In the genomic region with DNA sequence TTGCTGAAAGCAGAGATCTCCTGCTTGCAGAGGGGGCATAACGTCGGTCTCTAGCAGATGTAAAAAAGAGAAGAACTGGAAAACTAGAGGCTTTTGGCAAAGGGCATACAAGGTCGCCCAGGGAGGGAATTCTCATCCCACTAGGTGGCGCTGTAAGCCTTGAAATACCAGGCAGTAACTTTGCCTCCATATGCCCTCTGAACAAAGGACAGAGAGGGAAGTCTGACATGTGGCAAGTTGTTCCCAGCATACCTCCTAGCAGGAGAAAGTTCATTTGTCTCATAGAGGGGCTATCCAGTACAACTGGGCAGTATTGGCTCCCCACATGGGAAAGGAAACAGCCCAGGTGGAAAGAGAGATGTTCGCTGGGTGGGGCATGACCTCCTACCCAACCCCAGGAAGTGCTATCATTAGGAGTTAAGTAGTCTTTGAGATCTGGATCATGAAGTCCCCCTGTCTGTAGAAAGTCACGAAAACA, we compare ENCODE assay signal across 8 cellular contexts. TPM values are rescaled to one million over a fixed set of nuclear protein-coding genes. Genes with fewer than 3 reads are reported as not detected.
DNase-seq lines count a peak whose midpoint lies in the region; ATAC-seq, FAIRE-seq and TF ChIP-seq lines count a peak whose summit lies in the region.

No MANE protein-coding gene starts in this region.

- no peaks in the 10 kb centered on the region for H4K20me1 ChIP-seq in PC-3 (ENCODE audit: low read length)

- H3K4me2 ChIP-seq in PC-3 (ENCODE audit: low read length), result no peak overlapping the region

- no TSS peak for BruUV-seq in PC-3 (replicated peaks; lab: Mats Ljungman, UMichigan)

- no peaks in the 10 kb centered on the region for H3K27me3 ChIP-seq in PC-3 (ENCODE audit: low read length)

- no peak for FAIRE-seq in frontal cortex (lab: Jason Lieb, UNC)

- POLR2A ChIA-PET in PC-3 (lab: Charles Lee; ENCODE audit: unreplicated experiment), result no interaction called here

- no peak overlapping the region for H3K4me3 ChIP-seq in PC-3 (ENCODE audit: low read length)

- ATAC-seq in GM19324 (IDR thresholded peaks at IDR 0.05; ENCODE audit: low FRiP score, unreplicated experiment) (peak; percentile 43), PC-3 (peak; percentile 65), GM21381 (IDR thresholded peaks at IDR 0.05; ENCODE audit: unreplicated experiment) (no peak)

- DNase-seq in AML-193 (lab: John Stamatoyannopoulos, UW), result peak; percentile 70 to 81
- peak; percentile 71 for DNase-seq in PC-3
- DNase-seq in activated T-helper 1 cell treated with Interleukin-2 at 50 U/mL for 16 hours (ENCODE audit: low read depth), result peak; percentile 14
- DNase-seq in iPS DF 4.7 (ENCODE audit: extremely low read depth, low spot score), result peak; percentile 71
- DNase-seq in stimulated activated CD8-positive, alpha-beta memory T cell treated with anti-CD3 and anti-CD28 coated beads, Interleukin-4, amount 100 ng/mL, for 1 hour (ENCODE audit: low read depth in 2 of 2, low spot score in 1 of 2), result peak; percentile 38 to 43
- no peak for DNase-seq in frontal cortex (ENCODE audit: low spot score in 2 of 2)

- H3K9me3 ChIP-seq in PC-3 (ENCODE audit: low read length), result peaks cover 11% of the 10 kb centered on the region

- peak; percentile 72 for TF ChIP-seq CTCF in PC-3 (conservative IDR thresholded peaks at IDR 0.05; ENCODE audit: low read depth, low read length)

- no peak overlapping the region for H3K27ac ChIP-seq in PC-3 (ENCODE audit: low read length)

- 0 out of 2 replicates have a peak overlapping the region, but pooled peaks have one; percentile 4 for H2AFZ ChIP-seq in PC-3 (ENCODE audit: low read length)

- H3K9me2 ChIP-seq in PC-3 (replicated peaks; ENCODE audit: low read length), result no peaks in the 10 kb centered on the region

- H3K4me1 ChIP-seq in PC-3 (ENCODE audit: insufficient read depth, low read length), result no peaks in the 10 kb centered on the region

- H3K79me2 ChIP-seq in PC-3 (ENCODE audit: low read length), result no peaks in the 10 kb centered on the region

- no peak overlapping the region for H3K9ac ChIP-seq in PC-3 (ENCODE audit: low read length)

- intact Hi-C loops in PC-3 (cut with micrococcal nuclease), result loop anchor here (1.0 kb wide), 1 partner anchor 206 kb away; no protein-coding TSS in a partner anchor

- no peaks in the 10 kb centered on the region for H3F3A ChIP-seq in PC-3 (ENCODE audit: low read length, unreplicated experiment)

- peaks cover 11% of the 10 kb centered on the region; the same call in 1 of the 2 replicates for H3K36me3 ChIP-seq in PC-3 (ENCODE audit: low read depth, low read length)

- CTCF ChIA-PET in PC-3 (lab: Charles Lee), result interaction anchor here (0.6 kb wide), 1 partner anchor 160 kb away, joined by 3 read pairs; no protein-coding TSS in a partner anchor

RNA-seq across cellular contexts. Expression of a gene that starts 40.0 kb away (rescaled TPM):
- total RNA-seq in PC-3 (2014; rRNA removed), result 21.3 and 22.1 TPM in 2 replicates
- total RNA-seq in frontal cortex, result 6.1 TPM

Comparison
In these comparisons a context has a peak if more than half of its experiments do, and no peak if none do; other contexts are left out.
1. DNase-seq: peak in AML-193 (2 of 2), PC-3 (single experiment), activated T-helper 1 cell treated with Interleukin-2 at 50 U/mL for 16 hours (single experiment), iPS DF 4.7 (single experiment) and stimulated activated CD8-positive, alpha-beta memory T cell treated with anti-CD3 and anti-CD28 coated beads, Interleukin-4, amount 100 ng/mL, for 1 hour (2 of 2); none in frontal cortex (0 of 2).